ENCODE assay signal across 8 cellular contexts in genomic region chr17:47099987-47100711, GRCh38.
A peak's percentile ranks its signal among the peaks of the same experiment; 100 is the strongest.
DNase-seq lines count a peak whose midpoint lies in the region; ATAC-seq, FAIRE-seq and TF ChIP-seq lines count a peak whose summit lies in the region.

No MANE protein-coding gene starts in this region.

- H3K27ac ChIP-seq in RWPE1 = peak overlapping the region; percentile 71

- FAIRE-seq in H54 (lab: Jason Lieb, UNC) = peak; percentile 80

- peak overlapping the region; percentile 78 to 93 (median 89) for H3K27ac Mint-ChIP-seq in nephron

- no peaks in the 10 kb centered on the region for H3K9me3 Mint-ChIP-seq in nephron

- POLR2A ChIA-PET in RWPE1 (lab: Yijun Ruan, JAX; ENCODE audit: low non-redundant PET) = interaction anchor here (0.6 kb wide), 1 partner anchor 50 kb away, joined by 4 read pairs; no protein-coding TSS in a partner anchor

- CTCF ChIA-PET in RWPE1 (lab: Yijun Ruan, JAX) = interaction anchor here (0.6 kb wide), 2 partner anchors 332 to 1956 kb away, joined by 3 read pairs; no protein-coding TSS in a partner anchor

- peak; percentile 60 for TF ChIP-seq POLR2A in H54 (IDR thresholded peaks at IDR 0.05; ENCODE audit: low read depth, low read length)

- H3K4me3 Mint-ChIP-seq in nephron = peak overlapping the region; percentile 96 to 100 (median 99)

- no peaks in the 10 kb centered on the region for H3K27me3 Mint-ChIP-seq in nephron (ENCODE audit: low read depth)

- H3K4me3 ChIP-seq in fibroblast of the aortic adventitia (ENCODE audit: low read depth, low read length) = peak overlapping the region; percentile 84

- DNase-seq in ELF-1 (ENCODE audit: low read depth, low spot score) = peak; percentile 93
- peak; percentile 76 for DNase-seq in H54 (ENCODE audit: insufficient read length, low spot score)
- DNase-seq in LoVo (ENCODE audit: low spot score) = peak; percentile 87
- DNase-seq in RWPE1 (ENCODE audit: low spot score) = peak; percentile 79
- peak; percentile 84 for DNase-seq in activated T-helper 9 cell treated with anti-CD3 and anti-CD28 coated beads, Interleukin-2, amount 50 U/mL, for 16 hours (ENCODE audit: low read depth)
- DNase-seq in fibroblast of the aortic adventitia (ENCODE audit: low read depth) = peak; percentile 88
- DNase-seq in stimulated activated naive CD8-positive, alpha-beta T cell treated with anti-CD3 and anti-CD28 coated beads, Interleukin-15, Interleukin-2, amounts not matched to agents 100 U/mL and 50 U/mL, for 24 hours = peak; percentile 91

- peak; percentile 100 for ATAC-seq in stimulated activated naive CD8-positive, alpha-beta T cell treated with anti-CD3 and anti-CD28 coated beads, Interleukin-15, Interleukin-2, amounts not matched to agents 100 U/mL and 50 U/mL, for 24 hours

- peaks cover 15% of the 10 kb centered on the region for H3K4me1 Mint-ChIP-seq in nephron

- H3K36me3 Mint-ChIP-seq in nephron (ENCODE audit: low read depth) = peaks cover 4% of the 10 kb centered on the region

- no peak for TF ChIP-seq CTCF in RWPE1 (conservative IDR thresholded peaks at IDR 0.05; ENCODE audit: low read depth)
- no peak for TF ChIP-seq CTCF in fibroblast of the aortic adventitia (IDR thresholded peaks at IDR 0.05; ENCODE audit: insufficient read depth, low read length)
- TF ChIP-seq CTCF in nephron (IDR thresholded peaks at IDR 0.05; ENCODE audit: unreplicated experiment in 3 of 3) = no peak

Comparison
In these comparisons a context has a peak if more than half of its experiments do, and no peak if none do; other contexts are left out.
1. Peak in every context shown above with its lines: DNase-seq, ATAC-seq, H3K4me3 ChIP-seq and H3K27ac ChIP-seq.